14 cellular contexts compared by ENCODE assay signal in genomic region chr17:80104321-80104955, GRCh38. TPM values are rescaled to one million over a fixed set of nuclear protein-coding genes. Genes with fewer than 3 reads are reported as not detected.
DNase-seq lines count a peak whose midpoint lies in the region; TF ChIP-seq lines count a peak whose summit lies in the region.
"Had no signal": no experiment of that assay in that cellular context is flagged by ENCODE, and none has a peak within 500 bp of the region (broad histone marks: within the 10 kb centered on the region; RNA-seq: fewer than 3 reads in every experiment).

No MANE protein-coding gene starts in this region.

- H3K9me3 Mint-ChIP-seq in immature natural killer cell: peaks cover 0 to 1% (median 0%) of the 10 kb centered on the region in 6 donors

- peak; percentile 55 for DNase-seq in NCI-H748 (lab: John Stamatoyannopoulos, UW; ENCODE audit: unreplicated experiment)
- DNase-seq in NCI-H748 treated with DMSO at 0.1 percent for 48 hours (lab: John Stamatoyannopoulos, UW): no peak
- DNase-seq in NCI-H2196 treated with DMSO at 0.1 percent for 48 hours (lab: John Stamatoyannopoulos, UW; ENCODE audit: unreplicated experiment): peak; percentile 73
- DNase-seq in fibroblast of villous mesenchyme (ENCODE audit: low read depth): peak; percentile 34
- DNase-seq in spleen: peak; percentile 73
- no peak for DNase-seq in immature natural killer cell
- DNase-seq in vagina (ENCODE audit: extremely low spot score in 2 of 2): no peak
- no peak for DNase-seq in KG1 (lab: John Stamatoyannopoulos, UW)
- DNase-seq: DND-41; left ventricle myocardium inferior; NCI-H1930; stimulated activated CD4-positive, alpha-beta T cell treated with anti-CD3 and anti-CD28 coated beads, Interleukin-2, amount 100 ng/mL, for 24 hours had no signal

- intact Hi-C loops in spleen (cut with DNase I; ENCODE audit: low total_unique reads) (no loop called here), vagina (cut with DNase I) (no loop called here)

- no peaks in the 10 kb centered on the region for H3K27me3 ChIP-seq in spleen (replicated peaks in 1 of 7)
- H3K27me3 ChIP-seq in vagina: no peaks in the 10 kb centered on the region
- H3K27me3 ChIP-seq: breast epithelium had no signal

- peaks cover 18 to 24% of the 10 kb centered on the region in 2 donors for H3K4me1 Mint-ChIP-seq in immature natural killer cell

- H3K4me1 ChIP-seq in spleen: peaks cover 14 to 47% (median 32%) of the 10 kb centered on the region in 6 donors
- H3K4me1 ChIP-seq in vagina: peaks cover 35% of the 10 kb centered on the region

- no peaks in the 10 kb centered on the region for H3K36me3 Mint-ChIP-seq in immature natural killer cell

- no peak overlapping the region for H3K4me3 Mint-ChIP-seq in immature natural killer cell

- 64 to 90% (median 77%) methylated on average over 15 to 26 of the region's 26 CpGs for WGBS in spleen, 5 donors

- H3K27me3 Mint-ChIP-seq in immature natural killer cell (ENCODE audit: low read depth in 3 of 3): peaks cover 7 to 12% (median 8%) of the 10 kb centered on the region in 3 donors

- TF ChIP-seq POLR2A in spleen (IDR thresholded peaks at IDR 0.05) (no peak), vagina (IDR thresholded peaks at IDR 0.05) (no peak)

- H3K27ac ChIP-seq in spleen: no peak overlapping the region
- H3K27ac ChIP-seq in vagina: no peak overlapping the region
- H3K27ac ChIP-seq: left ventricle myocardium inferior, parathyroid adenoma had no signal

- H3K36me3 ChIP-seq in spleen: peaks cover 0 to 37% (median 0%) of the 10 kb centered on the region in 6 donors
- peaks cover 0 to 5% of the 10 kb centered on the region in 2 donors for H3K36me3 ChIP-seq in vagina
- H3K36me3 ChIP-seq: breast epithelium had no signal

- H3K27ac Mint-ChIP-seq in immature natural killer cell: no peak overlapping the region

- H3K9me3 ChIP-seq in spleen (no peaks in the 10 kb centered on the region), vagina (no peaks in the 10 kb centered on the region)
- H3K9me3 ChIP-seq: breast epithelium, left ventricle myocardium inferior had no signal

- H3K4me3 ChIP-seq in fibroblast of villous mesenchyme (ENCODE audit: low read depth, low read length) (no peak overlapping the region), spleen (no peak overlapping the region), vagina (no peak overlapping the region)
- H3K4me3 ChIP-seq: breast epithelium, left ventricle myocardium inferior had no signal

- TF ChIP-seq CTCF in fibroblast of villous mesenchyme (IDR thresholded peaks at IDR 0.05; ENCODE audit: insufficient read depth, low read depth, low read length): no peak
- TF ChIP-seq CTCF in spleen (IDR thresholded peaks at IDR 0.05 in 8 of 11, conservative IDR thresholded peaks at IDR 0.05 in 3 of 11): no peak
- no peak for TF ChIP-seq CTCF in vagina (IDR thresholded peaks at IDR 0.05)

RNA-seq across cellular contexts. Expression of gene GAA, which starts 3.1 kb away (rescaled TPM):
- total RNA-seq in fibroblast of villous mesenchyme (15.1 and 24.5 TPM in 2 replicates), spleen (100 to 1,000 TPM in 5 of 7 donors, 10 to 100 TPM in 2; 53.6 to 166 (median 133) TPM), vagina (34.1 TPM)
- polyA plus RNA-seq in spleen (10 to 100 TPM; 22.7 to 53.8 (median 34.3) TPM), immature natural killer cell (10 to 100 TPM; 14.7 to 20.0 (median 15.4) TPM)

RNA-seq across cellular contexts. Expression of gene EIF4A3, which starts 42.5 kb away (rescaled TPM):
- total RNA-seq in fibroblast of villous mesenchyme (73.8 and 84.6 TPM in 2 replicates), spleen (10 to 100 TPM; 51.1 to 79.5 (median 67.7) TPM), vagina (90.1 TPM)
- polyA plus RNA-seq in spleen (10 to 100 TPM; 37.3 to 61.5 (median 57.5) TPM), immature natural killer cell (100 to 1,000 TPM in 1 of 3 donors, 10 to 100 TPM in 2; 70.7 to 124 (median 92.6) TPM)

Comparison
In these comparisons a context has a peak if more than half of its experiments do, and no peak if none do; other contexts are left out.
1. DNase-seq: peak in NCI-H748 (single experiment), NCI-H2196 treated with DMSO at 0.1 percent for 48 hours (single experiment), fibroblast of villous mesenchyme (single experiment) and spleen (single experiment); none in NCI-H748 treated with DMSO at 0.1 percent for 48 hours (single experiment), immature natural killer cell (0 of 3), vagina (0 of 2) and KG1 (single experiment).